In the genomic region with DNA sequence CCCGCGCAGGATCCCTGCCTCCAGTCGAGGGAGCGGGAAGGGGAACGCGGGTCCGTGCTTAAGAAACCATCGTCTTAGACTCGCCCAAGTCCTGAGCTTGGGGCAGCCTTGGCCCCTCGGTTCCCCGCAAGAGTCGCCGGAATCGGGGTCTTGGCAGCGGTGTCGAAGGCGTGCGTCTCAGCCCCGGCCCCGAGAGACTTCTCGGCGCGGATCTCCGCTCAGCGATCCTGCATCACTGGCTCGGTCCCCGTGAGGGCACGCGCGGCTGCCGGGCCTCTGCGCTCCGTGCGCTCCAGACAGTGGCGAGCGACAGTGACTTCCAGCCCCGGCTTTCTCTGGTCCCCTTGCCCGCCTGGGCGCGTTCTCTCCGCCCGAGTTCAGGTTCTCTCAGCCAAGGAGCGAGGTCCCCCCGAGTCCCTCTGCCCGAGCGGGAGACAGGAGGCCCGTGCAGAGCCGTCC, we compare ENCODE assay signal across 9 cellular contexts. TPM values are rescaled to one million over a fixed set of nuclear protein-coding genes. Genes with fewer than 3 reads are reported as not detected.
DNase-seq lines count a peak whose midpoint lies in the region; ATAC-seq, FAIRE-seq and TF ChIP-seq lines count a peak whose summit lies in the region.
"Had no signal": no experiment of that assay in that cellular context is flagged by ENCODE, and none has a peak within 500 bp of the region (broad histone marks: within the 10 kb centered on the region; RNA-seq: fewer than 3 reads in every experiment).

No MANE protein-coding gene starts in this region.

- H3K27ac Mint-ChIP-seq in activated naive CD4-positive, alpha-beta T cell treated with anti-CD3 and anti-CD28 coated beads, Interleukin-2, amount 50 U/mL, for 24 hours: no peak overlapping the region

- H3K9me3 ChIP-seq in skeletal muscle tissue (ENCODE audit: control insufficient read depth in 3 of 3, low read length in 3 of 3): peaks cover 0 to 2% (median 0%) of the 10 kb centered on the region in 3 donors

- DNase-seq in HEK293T (ENCODE audit: extremely low spot score) (no peak), GOT3 (lab: John Stamatoyannopoulos, UW) (no peak), HTR-8/SVneo (ENCODE audit: insufficient read length, low spot score) (no peak), activated gamma-delta T cell treated with Interleukin-2 at 50 U/mL for 16 hours (no peak)

- H3K36me3 Mint-ChIP-seq in activated naive CD4-positive, alpha-beta T cell treated with anti-CD3 and anti-CD28 coated beads, Interleukin-2, amount 50 U/mL, for 24 hours: peaks cover 1% of the 10 kb centered on the region

- H3K4me1 ChIP-seq in skeletal muscle tissue (ENCODE audit: control insufficient read depth in 3 of 3, insufficient read depth in 3 of 3, low read length in 3 of 3): peaks cover 4 to 14% (median 7%) of the 10 kb centered on the region in 3 donors

- CTCF ChIA-PET in HEK293T (lab: Yijun Ruan, JAX): no interaction called here

- H3K27me3 Mint-ChIP-seq in activated naive CD4-positive, alpha-beta T cell treated with anti-CD3 and anti-CD28 coated beads, Interleukin-2, amount 50 U/mL, for 24 hours: peaks cover 38% of the 10 kb centered on the region

- no peak for ATAC-seq in GM21390 (IDR thresholded peaks at IDR 0.05; ENCODE audit: unreplicated experiment)

- H3K9ac ChIP-seq in skeletal muscle tissue (ENCODE audit: low read depth in 1 of 3, low read length in 3 of 3): no peak overlapping the region

- POLR2A ChIA-PET in HEK293T (lab: Yijun Ruan, JAX): interaction anchor here (1.1 kb wide), 1 partner anchor 699 kb away, joined by 3 read pairs; a partner anchor contains a TSS

- peaks cover 11% of the 10 kb centered on the region for H3K4me1 Mint-ChIP-seq in activated naive CD4-positive, alpha-beta T cell treated with anti-CD3 and anti-CD28 coated beads, Interleukin-2, amount 50 U/mL, for 24 hours

- peak overlapping the region; percentile 5 for H3K4me3 Mint-ChIP-seq in activated naive CD4-positive, alpha-beta T cell treated with anti-CD3 and anti-CD28 coated beads, Interleukin-2, amount 50 U/mL, for 24 hours

- H3K27me3 ChIP-seq in skeletal muscle tissue (ENCODE audit: control insufficient read depth in 3 of 3, insufficient read depth in 3 of 3, low read length in 3 of 3): peaks cover 33 to 51% (median 41%) of the 10 kb centered on the region in 3 donors

- H3K36me3 ChIP-seq in skeletal muscle tissue (ENCODE audit: control insufficient read depth in 3 of 3, insufficient read depth in 3 of 3, low read length in 3 of 3): no peaks in the 10 kb centered on the region

- H3K4me3 ChIP-seq in iPS-11a (ENCODE audit: low read depth, low read length) (peak overlapping the region; percentile 65), skeletal muscle tissue (ENCODE audit: low read length in 3 of 3) (peak overlapping the region; percentile 38 to 66 (median 40))
- H3K4me3 ChIP-seq: SK-N-MC had no signal

- H3K27ac ChIP-seq in skeletal muscle tissue (ENCODE audit: low read depth, low read length): no peak overlapping the region
- H3K27ac ChIP-seq: SK-N-MC had no signal

- no peaks in the 10 kb centered on the region for H3K9me3 Mint-ChIP-seq in activated naive CD4-positive, alpha-beta T cell treated with anti-CD3 and anti-CD28 coated beads, Interleukin-2, amount 50 U/mL, for 24 hours

- FAIRE-seq in HTR-8/SVneo (lab: Jason Lieb, UNC): no peak

TF ChIP-seq in HEK293T, 16 proteins besides CTCF, POLR2A, EP300 and RAD21:
- peak; percentile 58 for TF ChIP-seq L3MBTL2 (conservative IDR thresholded peaks at IDR 0.05)
- TF ChIP-seq HDGF (IDR thresholded peaks at IDR 0.05; ENCODE audit: borderline replicate concordance): no peak

RNA-seq across cellular contexts. Expression of a gene that starts 0.4 kb away (rescaled TPM):
- total RNA-seq in skeletal muscle tissue: 2.1 TPM
